In the genomic region with DNA sequence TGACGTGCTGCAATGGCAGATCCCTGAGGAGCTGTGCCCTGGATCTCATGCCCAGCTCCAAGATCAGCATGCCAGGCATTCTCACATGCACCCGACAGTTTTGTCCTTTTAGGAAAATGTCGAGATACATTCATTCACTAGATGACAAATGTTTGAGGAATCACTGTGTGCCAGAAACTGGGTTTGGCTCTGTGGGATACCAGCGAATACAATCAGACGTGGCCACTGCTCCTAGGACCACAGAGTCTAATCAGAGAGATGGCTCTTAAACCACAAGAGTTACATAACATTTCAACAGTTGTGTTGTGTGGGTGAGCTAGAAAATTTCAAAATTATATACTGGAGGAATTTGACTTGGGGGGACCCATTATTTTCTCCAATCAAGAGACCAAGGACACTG, we compare ENCODE assay signal across 21 cellular contexts.
"Had no signal": no experiment of that assay in that cellular context is flagged by ENCODE, and none has a peak within 500 bp of the region (broad histone marks: within the 10 kb centered on the region; RNA-seq: fewer than 3 reads in every experiment).

No MANE protein-coding gene starts in this region.

- DNase-seq: activated CD4-positive, alpha-beta T cell treated with anti-CD3 and anti-CD28 coated beads, Interleukin-2, amount 50 U/mL, for 48 hours; activated CD4-positive, CD25-positive, alpha-beta regulatory T cell treated with anti-CD3 and anti-CD28 coated beads, Interleukin-2, amount 50 U/mL, for 72 hours; activated naive CD4-positive, alpha-beta T cell treated with Interleukin-2 at 50 U/mL for 16 hours; central memory CD4-positive, alpha-beta T cell; esophagus squamous epithelium; foreskin fibroblast; hypothalamus; left ventricle myocardium superior; mesenchymal stem cell; nephron progenitor cell; occipital lobe; right cardiac atrium; stimulated activated CD4-positive, alpha-beta T cell treated with anti-CD3 and anti-CD28 coated beads, Interleukin-4, amount 100 ng/mL, for 4 hours; stimulated activated CD8-positive, alpha-beta memory T cell treated with anti-CD3 and anti-CD28 coated beads, Interleukin-4, amount 100 ng/mL, for 48 hours; stimulated activated naive CD4-positive, alpha-beta T cell treated with Interleukin-2 at 50 U/mL for 16 hours; T1000; trophoblast cell had no signal

- H3K9me3 ChIP-seq: esophagus squamous epithelium, prostate gland had no signal

- H3K4me3 ChIP-seq: coronary artery, esophagus squamous epithelium, prostate gland, smooth muscle cell had no signal

- H3K4me2 ChIP-seq: smooth muscle cell had no signal

- H3K27me3 ChIP-seq: esophagus squamous epithelium had no signal

- H3K4me1 Mint-ChIP-seq: activated T-helper 17 cell treated with anti-CD3 and anti-CD28 coated beads, Interleukin-2, amount 50 U/mL, for 72 hours had no signal

- H3K27ac ChIP-seq: coronary artery, esophagus squamous epithelium, prostate gland had no signal

- H3K9me3 Mint-ChIP-seq: activated T-helper 17 cell treated with anti-CD3 and anti-CD28 coated beads, Interleukin-2, amount 50 U/mL, for 72 hours had no signal

- H3K27ac Mint-ChIP-seq: activated T-helper 17 cell treated with anti-CD3 and anti-CD28 coated beads, Interleukin-2, amount 50 U/mL, for 72 hours; nephron progenitor cell had no signal

- H3K36me3 ChIP-seq: esophagus squamous epithelium, prostate gland had no signal

- H3K4me1 ChIP-seq: esophagus squamous epithelium, prostate gland had no signal

- H3K4me3 Mint-ChIP-seq: activated T-helper 17 cell treated with anti-CD3 and anti-CD28 coated beads, Interleukin-2, amount 50 U/mL, for 72 hours; nephron progenitor cell had no signal

- ATAC-seq: activated T-helper 17 cell treated with anti-CD3 and anti-CD28 coated beads, Interleukin-2, amount 50 U/mL, for 72 hours; left ventricle myocardium superior; right cardiac atrium had no signal
